In genomic region chr6:148451690-148452089, GRCh38 we compare ENCODE assay signal across 11 cellular contexts.
DNase-seq lines count a peak whose midpoint lies in the region; ATAC-seq and TF ChIP-seq lines count a peak whose summit lies in the region.
"Had no signal": no experiment of that assay in that cellular context is flagged by ENCODE, and none has a peak within 500 bp of the region (broad histone marks: within the 10 kb centered on the region; RNA-seq: fewer than 3 reads in every experiment).

No MANE protein-coding gene starts in this region.

- DNase-seq in GM12865 (ENCODE audit: low read depth) (peak; percentile 31), left lobe of liver (ENCODE audit: low spot score) (no peak)
- DNase-seq: DMS53, NCI-H524, SW 1271 had no signal

- TF ChIP-seq CTCF in GM12865 (IDR thresholded peaks at IDR 0.05; ENCODE audit: insufficient read depth, low read depth, low read length, missing control alignments) = no peak

- H3K27ac Mint-ChIP-seq in T-helper 1 cell treated with Interleukin-12 subunit alpha and Interleukin-12 subunit beta and Interleukin-4 antibody, amounts not matched to agents 30 μg/mL and 1 μg/mL, for 36 hours = peak overlapping the region; percentile 39

- no peak overlapping the region for H3K4me3 ChIP-seq in GM12865 (ENCODE audit: low read depth, low read length)
- H3K4me3 ChIP-seq: skin epidermis had no signal

- H3K36me3 Mint-ChIP-seq in T-helper 1 cell treated with Interleukin-12 subunit alpha and Interleukin-12 subunit beta and Interleukin-4 antibody, amounts not matched to agents 30 μg/mL and 1 μg/mL, for 36 hours (ENCODE audit: low read depth) = peaks cover 3% of the 10 kb centered on the region

- no peaks in the 10 kb centered on the region for H3K9me3 Mint-ChIP-seq in T-helper 1 cell treated with Interleukin-12 subunit alpha and Interleukin-12 subunit beta and Interleukin-4 antibody, amounts not matched to agents 30 μg/mL and 1 μg/mL, for 36 hours

- H3K27me3 Mint-ChIP-seq in T-helper 1 cell treated with Interleukin-12 subunit alpha and Interleukin-12 subunit beta and Interleukin-4 antibody, amounts not matched to agents 30 μg/mL and 1 μg/mL, for 36 hours (ENCODE audit: low read depth) = peaks cover 48% of the 10 kb centered on the region

- peaks cover 25% of the 10 kb centered on the region for H3K4me1 Mint-ChIP-seq in T-helper 1 cell treated with Interleukin-12 subunit alpha and Interleukin-12 subunit beta and Interleukin-4 antibody, amounts not matched to agents 30 μg/mL and 1 μg/mL, for 36 hours (ENCODE audit: low read depth)

- ATAC-seq in GM19463 (IDR thresholded peaks at IDR 0.05; ENCODE audit: unreplicated experiment) = peak; percentile 71
- ATAC-seq in left lobe of liver = peak; percentile 44
- ATAC-seq in HG03342 (IDR thresholded peaks at IDR 0.05; ENCODE audit: unreplicated experiment) = no peak
- no peak for ATAC-seq in GM18868 (IDR thresholded peaks at IDR 0.05; ENCODE audit: unreplicated experiment)
- ATAC-seq in GM18502 (IDR thresholded peaks at IDR 0.05; ENCODE audit: poor library complexity, unreplicated experiment) = no peak

- H3K4me3 Mint-ChIP-seq in T-helper 1 cell treated with Interleukin-12 subunit alpha and Interleukin-12 subunit beta and Interleukin-4 antibody, amounts not matched to agents 30 μg/mL and 1 μg/mL, for 36 hours = peak overlapping the region; percentile 55

Comparison
In these comparisons a context has a peak if more than half of its experiments do, and no peak if none do; other contexts are left out.
1. ATAC-seq: peak in GM19463 (single experiment) and left lobe of liver (single experiment); none in HG03342 (single experiment), GM18868 (single experiment) and GM18502 (single experiment).